Comparison of ENCODE assay signal across 8 cellular contexts in genomic region chr19:383922-384800, GRCh38. TPM values are rescaled to one million over a fixed set of nuclear protein-coding genes. Genes with fewer than 3 reads are reported as not detected.
DNase-seq lines count a peak whose midpoint lies in the region; ATAC-seq and TF ChIP-seq lines count a peak whose summit lies in the region.
"Had no signal": no experiment of that assay in that cellular context is flagged by ENCODE, and none has a peak within 500 bp of the region (broad histone marks: within the 10 kb centered on the region; RNA-seq: fewer than 3 reads in every experiment).

No MANE protein-coding gene starts in this region.

- DNase-seq in HCT116 (ENCODE audit: low read depth, low spot score), result no peak
- peak in 3 of 7 donors; percentile 24 to 63 (median 39) for DNase-seq in adrenal gland
- DNase-seq in stimulated activated effector memory CD8-positive, alpha-beta T cell treated with anti-CD3 and anti-CD28 coated beads, Interleukin-12 subunit alpha, Interleukin-12 subunit beta, amount 100 ng/mL, for 72 hours (ENCODE audit: low spot score in 2 of 2), result no peak
- no peak for DNase-seq in NCI-H1092 (lab: John Stamatoyannopoulos, UW)
- no peak for DNase-seq in DMS 273 (lab: John Stamatoyannopoulos, UW; ENCODE audit: unreplicated experiment)
- no peak for DNase-seq in activated T-cell treated with anti-CD3 and anti-CD28 coated beads, Interleukin-2, amount 50 U/mL, for 1 hour

- H3K27ac ChIP-seq in HCT116 (ENCODE audit: low read depth, low read length) (no peak overlapping the region), adrenal gland (no peak overlapping the region), iPS-20b (ENCODE audit: low read length) (no peak overlapping the region)
- H3K27ac ChIP-seq: KMS-11 had no signal

- peaks cover 3% of the 10 kb centered on the region for H3K9me3 Mint-ChIP-seq in stimulated activated effector memory CD8-positive, alpha-beta T cell treated with anti-CD3 and anti-CD28 coated beads, Interleukin-12 subunit alpha, Interleukin-12 subunit beta, amount 100 ng/mL, for 72 hours

- no peak overlapping the region for H3K27ac Mint-ChIP-seq in stimulated activated effector memory CD8-positive, alpha-beta T cell treated with anti-CD3 and anti-CD28 coated beads, Interleukin-12 subunit alpha, Interleukin-12 subunit beta, amount 100 ng/mL, for 72 hours

- ATAC-seq in HCT116, result no peak
- no peak for ATAC-seq in stimulated activated effector memory CD8-positive, alpha-beta T cell treated with anti-CD3 and anti-CD28 coated beads, Interleukin-12 subunit alpha, Interleukin-12 subunit beta, amount 100 ng/mL, for 72 hours

- H2AFZ ChIP-seq in HCT116 (ENCODE audit: low read depth, low read length, poor library complexity, severe bottlenecking), result no peak overlapping the region

- peaks cover 25% of the 10 kb centered on the region for H3K4me1 Mint-ChIP-seq in stimulated activated effector memory CD8-positive, alpha-beta T cell treated with anti-CD3 and anti-CD28 coated beads, Interleukin-12 subunit alpha, Interleukin-12 subunit beta, amount 100 ng/mL, for 72 hours

- WGBS in adrenal gland, 4 donors, result 26 to 35% (median 31%) methylated on average over 27 to 44 of the region's 44 CpGs

- H3K4me3 ChIP-seq in HCT116 (replicated peaks in 1 of 2; ENCODE audit: low read depth in 1 of 2, low read length in 2 of 2), result no peak overlapping the region
- no peak overlapping the region for H3K4me3 ChIP-seq in adrenal gland
- no peak overlapping the region for H3K4me3 ChIP-seq in iPS-20b (ENCODE audit: low read length)

- H3K36me3 Mint-ChIP-seq in stimulated activated effector memory CD8-positive, alpha-beta T cell treated with anti-CD3 and anti-CD28 coated beads, Interleukin-12 subunit alpha, Interleukin-12 subunit beta, amount 100 ng/mL, for 72 hours, result no peaks in the 10 kb centered on the region

- peak; percentile 45 for TF ChIP-seq RAD21 in HCT116 (IDR thresholded peaks at IDR 0.05; ENCODE audit: low read depth)

- peak overlapping the region; percentile 11 for H3K4me3 Mint-ChIP-seq in stimulated activated effector memory CD8-positive, alpha-beta T cell treated with anti-CD3 and anti-CD28 coated beads, Interleukin-12 subunit alpha, Interleukin-12 subunit beta, amount 100 ng/mL, for 72 hours

- no peak for TF ChIP-seq POLR2A in HCT116 (IDR thresholded peaks at IDR 0.05; ENCODE audit: borderline replicate concordance, extremely low read depth, insufficient read depth, insufficient read length)
- no peak for TF ChIP-seq POLR2A in adrenal gland (IDR thresholded peaks at IDR 0.05)

- RAD21 ChIA-PET in HCT116 (lab: Charles Lee; ENCODE audit: low non-redundant PET in 1 of 2, low total read pairs in 2 of 2, uncharacterized antibody in 2 of 2, unreplicated experiment in 2 of 2), result interaction anchor here in 1 of 2 experiments (0.6 kb wide), 1 partner anchor 86 kb away, joined by 5 read pairs; no protein-coding TSS in a partner anchor

- H3K9me2 ChIP-seq in HCT116 (ENCODE audit: insufficient read depth), result no peaks in the 10 kb centered on the region

- H3K4me1 ChIP-seq in HCT116 (ENCODE audit: control insufficient read depth in 1 of 2, insufficient read depth in 2 of 2, low read length in 2 of 2), result no peaks in the 10 kb centered on the region
- H3K4me1 ChIP-seq in adrenal gland (replicated peaks in 1 of 2), result no peaks in the 10 kb centered on the region
- no peaks in the 10 kb centered on the region for H3K4me1 ChIP-seq in iPS-20b (ENCODE audit: insufficient read depth, low read length)

- POLR2A ChIA-PET in HCT116 (lab: Charles Lee), result no interaction called here

- H3K36me3 ChIP-seq in HCT116 (ENCODE audit: control insufficient read depth in 1 of 2, insufficient read depth in 2 of 2, low read length in 2 of 2), result no peaks in the 10 kb centered on the region
- H3K36me3 ChIP-seq in adrenal gland (replicated peaks in 1 of 2), result no peaks in the 10 kb centered on the region
- no peaks in the 10 kb centered on the region for H3K36me3 ChIP-seq in iPS-20b (ENCODE audit: insufficient read depth, low read depth, low read length)

- H3K27me3 ChIP-seq in HCT116 (ENCODE audit: insufficient read depth, low read length) (no peaks in the 10 kb centered on the region), adrenal gland (peaks cover 3% of the 10 kb centered on the region), iPS-20b (ENCODE audit: insufficient read depth, low read length) (no peaks in the 10 kb centered on the region; the same call in none of the 2 replicates)

- CTCF ChIA-PET in HCT116 (lab: Charles Lee), result no interaction called here

- H3K4me2 ChIP-seq in HCT116 (ENCODE audit: low read length), result no peak overlapping the region
- H3K4me2 ChIP-seq: KMS-11 had no signal

- peak; percentile 13 to 25 (median 15); a peak in 1 of 6 replicates for TF ChIP-seq CTCF in HCT116 (IDR thresholded peaks at IDR 0.05 in 2 of 3, conservative IDR thresholded peaks at IDR 0.05 in 1 of 3; ENCODE audit: borderline replicate concordance in 1 of 3, insufficient read depth in 1 of 3, low read depth in 2 of 3, low read length in 2 of 3)
- TF ChIP-seq CTCF in adrenal gland (IDR thresholded peaks at IDR 0.05), result peak; percentile 13 to 63 (median 44)

- intact Hi-C loops in HCT116 (cut with micrococcal nuclease) (loop anchor here (10.0 kb wide), 1 partner anchor 121 kb away; the partner anchor contains the start of gene TPGS1), adrenal gland (cut with DNase I) (no loop called here)

- H3K9me3 ChIP-seq in HCT116 (ENCODE audit: control insufficient read depth in 1 of 2, insufficient read depth in 1 of 2, low read depth in 1 of 2, low read length in 2 of 2) (no peaks in the 10 kb centered on the region), adrenal gland (replicated peaks in 1 of 3) (no peaks in the 10 kb centered on the region), iPS-20b (ENCODE audit: insufficient read depth, low read depth, low read length) (no peaks in the 10 kb centered on the region)

- H4K20me1 ChIP-seq in HCT116 (ENCODE audit: insufficient read depth), result no peaks in the 10 kb centered on the region

- H3K9ac ChIP-seq in HCT116 (ENCODE audit: low read length), result no peak overlapping the region
- peak overlapping the region; percentile 46; the same call in 1 of the 2 replicates for H3K9ac ChIP-seq in iPS-20b (ENCODE audit: low read depth, low read length)
- H3K9ac ChIP-seq: KMS-11 had no signal

- BruUV-seq in HCT116 (replicated peaks; lab: Mats Ljungman, UMichigan), result no TSS peak

- no peaks in the 10 kb centered on the region for H3K79me2 ChIP-seq in HCT116 (ENCODE audit: insufficient read depth, low read length)

TF ChIP-seq in HCT116, 20 proteins besides CTCF, POLR2A, EP300 and RAD21:
- TF ChIP-seq EGR1 (IDR thresholded peaks at IDR 0.05; ENCODE audit: low read depth) (no peak), SRF (IDR thresholded peaks at IDR 0.05; ENCODE audit: low read depth) (no peak), SP1 (IDR thresholded peaks at IDR 0.05; ENCODE audit: low read depth) (no peak), FOSL1 (IDR thresholded peaks at IDR 0.05; ENCODE audit: low read depth) (no peak), CBX3 (IDR thresholded peaks at IDR 0.05; ENCODE audit: low read depth) (no peak), EZH2phosphoT487 (IDR thresholded peaks at IDR 0.05; ENCODE audit: borderline replicate concordance) (no peak)

RNA-seq across cellular contexts. Expression of gene C2CD4C, which starts 24.8 kb away (rescaled TPM):
- total RNA-seq in HCT116 (2021; ENCODE audit: unreplicated experiment) (7.1 TPM), adrenal gland (1 to 10 TPM in 5 of 8 donors, under 1 TPM in 3; 0.17 to 1.5 (median 1.1) TPM)
- 4.0 and 4.2 TPM in 2 replicates for polyA plus RNA-seq in HCT116 (2012)
- polyA plus RNA-seq in adrenal gland, result 1 to 10 TPM in 2 of 3 donors, not detected in 1; 2.1 to 3.2 TPM

RNA-seq across cellular contexts. Expression of gene MIER2, which starts 39.6 kb away (rescaled TPM):
- total RNA-seq in HCT116 (2021; ENCODE audit: unreplicated experiment) (41.5 TPM), adrenal gland (10 to 100 TPM; 10.8 to 24.2 (median 18.2) TPM)
- 36.1 and 42.5 TPM in 2 replicates for polyA plus RNA-seq in HCT116 (2012)
- polyA plus RNA-seq in adrenal gland, result 10 to 100 TPM; 11.6 to 33.9 (median 29.5) TPM
